1 cellular context compared by ENCODE assay signal in the genomic region with DNA sequence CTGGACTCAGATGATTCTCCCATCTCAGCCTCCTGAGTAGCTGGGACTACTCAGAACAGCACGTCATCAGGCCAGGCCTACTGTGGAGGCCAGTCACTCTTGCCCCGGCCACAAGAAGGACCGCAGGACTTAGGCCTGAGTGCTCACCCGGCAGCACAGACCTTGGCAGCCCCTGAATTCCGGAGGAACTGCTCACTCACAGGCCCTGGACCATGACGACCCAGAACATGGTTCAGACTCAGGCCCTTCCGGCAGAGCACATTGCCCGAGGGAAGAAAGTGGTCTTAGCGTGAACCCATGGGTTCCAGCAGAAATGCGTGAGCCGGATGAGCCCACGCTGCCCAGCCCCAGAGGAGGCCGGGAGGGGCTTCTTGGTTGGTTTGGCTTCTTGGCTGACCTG.
TF ChIP-seq lines count a peak whose summit lies in the region.

No MANE protein-coding gene starts in this region.

TF ChIP-seq in WTC11, 78 proteins besides CTCF, POLR2A, EP300 and RAD21 (continued from another document):
- TF ChIP-seq ZNF317 (CRISPR knock-in tag; IDR thresholded peaks at IDR 0.05; ENCODE audit: borderline replicate concordance, low read depth) = no peak
- TF ChIP-seq, protein P1, sequence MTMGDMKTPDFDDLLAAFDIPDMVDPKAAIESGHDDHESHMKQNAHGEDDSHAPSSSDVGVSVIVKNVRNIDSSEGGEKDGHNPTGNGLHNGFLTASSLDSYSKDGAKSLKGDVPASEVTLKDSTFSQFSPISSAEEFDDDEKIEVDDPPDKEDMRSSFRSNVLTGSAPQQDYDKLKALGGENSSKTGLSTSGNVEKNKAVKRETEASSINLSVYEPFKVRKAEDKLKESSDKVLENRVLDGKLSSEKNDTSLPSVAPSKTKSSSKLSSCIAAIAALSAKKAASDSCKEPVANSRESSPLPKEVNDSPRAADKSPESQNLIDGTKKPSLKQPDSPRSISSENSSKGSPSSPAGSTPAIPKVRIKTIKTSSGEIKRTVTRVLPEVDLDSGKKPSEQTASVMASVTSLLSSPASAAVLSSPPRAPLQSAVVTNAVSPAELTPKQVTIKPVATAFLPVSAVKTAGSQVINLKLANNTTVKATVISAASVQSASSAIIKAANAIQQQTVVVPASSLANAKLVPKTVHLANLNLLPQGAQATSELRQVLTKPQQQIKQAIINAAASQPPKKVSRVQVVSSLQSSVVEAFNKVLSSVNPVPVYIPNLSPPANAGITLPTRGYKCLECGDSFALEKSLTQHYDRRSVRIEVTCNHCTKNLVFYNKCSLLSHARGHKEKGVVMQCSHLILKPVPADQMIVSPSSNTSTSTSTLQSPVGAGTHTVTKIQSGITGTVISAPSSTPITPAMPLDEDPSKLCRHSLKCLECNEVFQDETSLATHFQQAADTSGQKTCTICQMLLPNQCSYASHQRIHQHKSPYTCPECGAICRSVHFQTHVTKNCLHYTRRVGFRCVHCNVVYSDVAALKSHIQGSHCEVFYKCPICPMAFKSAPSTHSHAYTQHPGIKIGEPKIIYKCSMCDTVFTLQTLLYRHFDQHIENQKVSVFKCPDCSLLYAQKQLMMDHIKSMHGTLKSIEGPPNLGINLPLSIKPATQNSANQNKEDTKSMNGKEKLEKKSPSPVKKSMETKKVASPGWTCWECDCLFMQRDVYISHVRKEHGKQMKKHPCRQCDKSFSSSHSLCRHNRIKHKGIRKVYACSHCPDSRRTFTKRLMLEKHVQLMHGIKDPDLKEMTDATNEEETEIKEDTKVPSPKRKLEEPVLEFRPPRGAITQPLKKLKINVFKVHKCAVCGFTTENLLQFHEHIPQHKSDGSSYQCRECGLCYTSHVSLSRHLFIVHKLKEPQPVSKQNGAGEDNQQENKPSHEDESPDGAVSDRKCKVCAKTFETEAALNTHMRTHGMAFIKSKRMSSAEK (CRISPR knock-in tag; IDR thresholded peaks at IDR 0.05; ENCODE audit: borderline replicate concordance) = no peak
- no peak for TF ChIP-seq ZNF232 (CRISPR knock-in tag; IDR thresholded peaks at IDR 0.05)
- TF ChIP-seq NFYB (CRISPR knock-in tag; conservative IDR thresholded peaks at IDR 0.05; ENCODE audit: low read depth) = no peak
- TF ChIP-seq, protein P2, sequence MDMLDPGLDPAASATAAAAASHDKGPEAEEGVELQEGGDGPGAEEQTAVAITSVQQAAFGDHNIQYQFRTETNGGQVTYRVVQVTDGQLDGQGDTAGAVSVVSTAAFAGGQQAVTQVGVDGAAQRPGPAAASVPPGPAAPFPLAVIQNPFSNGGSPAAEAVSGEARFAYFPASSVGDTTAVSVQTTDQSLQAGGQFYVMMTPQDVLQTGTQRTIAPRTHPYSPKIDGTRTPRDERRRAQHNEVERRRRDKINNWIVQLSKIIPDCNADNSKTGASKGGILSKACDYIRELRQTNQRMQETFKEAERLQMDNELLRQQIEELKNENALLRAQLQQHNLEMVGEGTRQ (CRISPR knock-in tag; IDR thresholded peaks at IDR 0.05) = no peak
- no peak for TF ChIP-seq ZNF416 (CRISPR knock-in tag; IDR thresholded peaks at IDR 0.05)
- TF ChIP-seq, protein P3, sequence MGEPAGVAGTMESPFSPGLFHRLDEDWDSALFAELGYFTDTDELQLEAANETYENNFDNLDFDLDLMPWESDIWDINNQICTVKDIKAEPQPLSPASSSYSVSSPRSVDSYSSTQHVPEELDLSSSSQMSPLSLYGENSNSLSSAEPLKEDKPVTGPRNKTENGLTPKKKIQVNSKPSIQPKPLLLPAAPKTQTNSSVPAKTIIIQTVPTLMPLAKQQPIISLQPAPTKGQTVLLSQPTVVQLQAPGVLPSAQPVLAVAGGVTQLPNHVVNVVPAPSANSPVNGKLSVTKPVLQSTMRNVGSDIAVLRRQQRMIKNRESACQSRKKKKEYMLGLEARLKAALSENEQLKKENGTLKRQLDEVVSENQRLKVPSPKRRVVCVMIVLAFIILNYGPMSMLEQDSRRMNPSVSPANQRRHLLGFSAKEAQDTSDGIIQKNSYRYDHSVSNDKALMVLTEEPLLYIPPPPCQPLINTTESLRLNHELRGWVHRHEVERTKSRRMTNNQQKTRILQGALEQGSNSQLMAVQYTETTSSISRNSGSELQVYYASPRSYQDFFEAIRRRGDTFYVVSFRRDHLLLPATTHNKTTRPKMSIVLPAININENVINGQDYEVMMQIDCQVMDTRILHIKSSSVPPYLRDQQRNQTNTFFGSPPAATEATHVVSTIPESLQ (CRISPR knock-in tag; IDR thresholded peaks at IDR 0.05) = no peak
- TF ChIP-seq ZNF671 (CRISPR knock-in tag; IDR thresholded peaks at IDR 0.05) = no peak
- TF ChIP-seq, protein P4, sequence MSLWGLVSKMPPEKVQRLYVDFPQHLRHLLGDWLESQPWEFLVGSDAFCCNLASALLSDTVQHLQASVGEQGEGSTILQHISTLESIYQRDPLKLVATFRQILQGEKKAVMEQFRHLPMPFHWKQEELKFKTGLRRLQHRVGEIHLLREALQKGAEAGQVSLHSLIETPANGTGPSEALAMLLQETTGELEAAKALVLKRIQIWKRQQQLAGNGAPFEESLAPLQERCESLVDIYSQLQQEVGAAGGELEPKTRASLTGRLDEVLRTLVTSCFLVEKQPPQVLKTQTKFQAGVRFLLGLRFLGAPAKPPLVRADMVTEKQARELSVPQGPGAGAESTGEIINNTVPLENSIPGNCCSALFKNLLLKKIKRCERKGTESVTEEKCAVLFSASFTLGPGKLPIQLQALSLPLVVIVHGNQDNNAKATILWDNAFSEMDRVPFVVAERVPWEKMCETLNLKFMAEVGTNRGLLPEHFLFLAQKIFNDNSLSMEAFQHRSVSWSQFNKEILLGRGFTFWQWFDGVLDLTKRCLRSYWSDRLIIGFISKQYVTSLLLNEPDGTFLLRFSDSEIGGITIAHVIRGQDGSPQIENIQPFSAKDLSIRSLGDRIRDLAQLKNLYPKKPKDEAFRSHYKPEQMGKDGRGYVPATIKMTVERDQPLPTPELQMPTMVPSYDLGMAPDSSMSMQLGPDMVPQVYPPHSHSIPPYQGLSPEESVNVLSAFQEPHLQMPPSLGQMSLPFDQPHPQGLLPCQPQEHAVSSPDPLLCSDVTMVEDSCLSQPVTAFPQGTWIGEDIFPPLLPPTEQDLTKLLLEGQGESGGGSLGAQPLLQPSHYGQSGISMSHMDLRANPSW (CRISPR knock-in tag; conservative IDR thresholded peaks at IDR 0.05; ENCODE audit: low read depth) = no peak
- TF ChIP-seq EMX1 (CRISPR knock-in tag; IDR thresholded peaks at IDR 0.05) = no peak
TF ChIP-seq in WTC11: peak in this region for 0.
